In the genomic region with DNA sequence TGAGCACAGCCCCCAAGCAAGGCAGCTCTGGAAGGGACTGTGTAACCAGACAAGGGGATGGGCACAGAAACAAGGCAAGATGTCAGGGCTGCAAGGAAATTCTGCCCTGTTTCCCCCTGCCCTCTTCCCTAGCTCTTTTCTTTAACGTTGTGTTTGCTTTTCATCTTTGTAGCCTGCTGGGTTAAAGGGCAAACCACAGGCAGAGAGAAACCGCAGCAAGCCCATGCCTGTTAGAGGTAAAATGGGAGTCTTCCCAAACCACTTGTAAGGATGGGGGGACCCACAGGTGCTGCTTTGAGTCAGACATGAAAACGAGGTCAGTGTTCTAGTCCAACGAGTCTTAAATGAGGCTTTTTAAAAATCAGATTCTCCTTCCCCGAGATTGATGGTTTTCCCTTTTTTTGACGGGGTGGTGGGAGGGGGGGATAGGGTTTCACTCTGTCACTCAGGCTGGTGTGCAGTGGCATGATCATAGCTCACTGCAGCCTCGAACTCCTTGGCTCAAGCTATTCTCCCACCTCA, we compare ENCODE assay signal across 10 cellular contexts. TPM values are rescaled to one million over a fixed set of nuclear protein-coding genes. Genes with fewer than 3 reads are reported as not detected.
DNase-seq lines count a peak whose midpoint lies in the region; ATAC-seq, FAIRE-seq and TF ChIP-seq lines count a peak whose summit lies in the region.
"Had no signal": no experiment of that assay in that cellular context is flagged by ENCODE, and none has a peak within 500 bp of the region (broad histone marks: within the 10 kb centered on the region; RNA-seq: fewer than 3 reads in every experiment).

No MANE protein-coding gene starts in this region.

- 0 out of 2 replicates have a peak overlapping the region, but pooled peaks have one; percentile 28 for H3K23ac ChIP-seq in IMR-90 (ENCODE audit: low read depth, low read length)

- no peak overlapping the region for H3K9ac ChIP-seq in IMR-90 (ENCODE audit: low read depth, low read length)
- no peak overlapping the region for H3K9ac ChIP-seq in kidney (ENCODE audit: low read length in 2 of 2)

- H3K18ac ChIP-seq in IMR-90 (ENCODE audit: low read depth, low read length) = no peak overlapping the region

- peak overlapping the region in 7 of 8 donors; percentile 70 to 86 (median 84) for H3K4me3 Mint-ChIP-seq in CD4-positive, alpha-beta memory T cell
- H3K4me3 Mint-ChIP-seq in activated CD8-positive, alpha-beta memory T cell treated with anti-CD3 and anti-CD28 coated beads, Interleukin-2, amount 10 ng/mL, durations not matched to agents 7 days and 5 days = peak overlapping the region; percentile 5

- no peaks in the 10 kb centered on the region for H3K36me3 ChIP-seq in CD4-positive, alpha-beta memory T cell (ENCODE audit: insufficient read depth, low read length)
- H3K36me3 ChIP-seq in IMR-90 (ENCODE audit: control insufficient read depth, insufficient read depth, low read length) = no peaks in the 10 kb centered on the region
- H3K36me3 ChIP-seq in kidney (ENCODE audit: control insufficient read depth in 1 of 2, insufficient read depth in 2 of 2, low read length in 2 of 2) = no peaks in the 10 kb centered on the region
- no peaks in the 10 kb centered on the region for H3K36me3 ChIP-seq in sigmoid colon
- H3K36me3 ChIP-seq: suprapubic skin had no signal

- no peak overlapping the region for H2BK20ac ChIP-seq in IMR-90 (ENCODE audit: low read depth, low read length)

- peak overlapping the region; percentile 71 for H3K14ac ChIP-seq in IMR-90 (replicated peaks; ENCODE audit: low read depth, low read length)

- TF ChIP-seq CTCF in IMR-90 (conservative IDR thresholded peaks at IDR 0.05; ENCODE audit: low read depth, low read length) (no peak), kidney (IDR thresholded peaks at IDR 0.05; ENCODE audit: borderline replicate concordance, extremely low read depth, insufficient read depth) (no peak), sigmoid colon (IDR thresholded peaks at IDR 0.05) (no peak)

- H3K4me3 ChIP-seq in CD4-positive, alpha-beta memory T cell (ENCODE audit: low read length in 2 of 2) = peak overlapping the region in 1 of 2 donors; percentile 4
- no peak overlapping the region for H3K4me3 ChIP-seq in IMR-90 (ENCODE audit: insufficient read depth, low read depth, low read length)
- no peak overlapping the region for H3K4me3 ChIP-seq in kidney (ENCODE audit: low read length in 2 of 2)
- no peak overlapping the region for H3K4me3 ChIP-seq in sigmoid colon
- H3K4me3 ChIP-seq: suprapubic skin had no signal

- no peak overlapping the region for H3K56ac ChIP-seq in IMR-90 (ENCODE audit: extremely low read depth, insufficient read depth, low read length)

- H3K4ac ChIP-seq in IMR-90 (ENCODE audit: low read depth, low read length) = peak overlapping the region; percentile 61

- H2BK120ac ChIP-seq in IMR-90 (ENCODE audit: low read depth, low read length) = no peak overlapping the region

- in situ Hi-C loops in IMR-90 (cut with MboI; ENCODE audit: low sequenced_read_pairs) = no loop called here

- H4K20me1 ChIP-seq in IMR-90 (ENCODE audit: insufficient read depth, low read length) = peaks cover 16% of the 10 kb centered on the region; the same call in 1 of the 2 replicates

- no peaks in the 10 kb centered on the region for H3K27me3 Mint-ChIP-seq in CD4-positive, alpha-beta memory T cell
- H3K27me3 Mint-ChIP-seq in activated CD8-positive, alpha-beta memory T cell treated with anti-CD3 and anti-CD28 coated beads, Interleukin-2, amount 10 ng/mL, durations not matched to agents 7 days and 5 days = peaks cover 25% of the 10 kb centered on the region

- H3K36me3 Mint-ChIP-seq in CD4-positive, alpha-beta memory T cell = peaks cover 0 to 4% of the 10 kb centered on the region in 2 donors
- peaks cover 2% of the 10 kb centered on the region for H3K36me3 Mint-ChIP-seq in activated CD8-positive, alpha-beta memory T cell treated with anti-CD3 and anti-CD28 coated beads, Interleukin-2, amount 10 ng/mL, durations not matched to agents 7 days and 5 days

- CTCF ChIA-PET in CD4-positive, alpha-beta memory T cell (lab: Charles Lee; ENCODE audit: partially characterized antibody) = interaction anchor here (0.7 to 1.2 kb wide), 4 partner anchors 10 to 367 kb away, joined by 3 read pairs; no protein-coding TSS in a partner anchor
- CTCF ChIA-PET in IMR-90 (lab: Yijun Ruan, JAX) = no interaction called here
- CTCF ChIA-PET in activated CD8-positive, alpha-beta memory T cell treated with anti-CD3 and anti-CD28 coated beads, Interleukin-2, amount 10 ng/mL, durations not matched to agents 7 days and 5 days (lab: Charles Lee) = interaction anchor here (0.9 to 1.4 kb wide), 4 partner anchors 12 to 358 kb away, joined by 3 to 5 read pairs (median 4); no protein-coding TSS in a partner anchor

- TF ChIP-seq RAD21 in IMR-90 (IDR thresholded peaks at IDR 0.05; ENCODE audit: low read length) = no peak

- no peak overlapping the region for H4K8ac ChIP-seq in IMR-90 (ENCODE audit: low read depth in 2 of 2, low read length in 2 of 2)

- H3K4me2 ChIP-seq in IMR-90 (ENCODE audit: low read depth, low read length) = peak overlapping the region; percentile 21; the same call in 1 of the 2 replicates

- POLR2A ChIA-PET in CD4-positive, alpha-beta memory T cell (lab: Charles Lee; ENCODE audit: partially characterized antibody) = interaction anchor here (1.0 to 2.5 kb wide), 3 partner anchors 11 to 17 kb away, joined by 3 to 9 read pairs (median 4); a partner anchor contains a TSS
- POLR2A ChIA-PET in IMR-90 (lab: Charles Lee; ENCODE audit: unreplicated experiment) = no interaction called here

- no peaks in the 10 kb centered on the region for H3K9me3 ChIP-seq in CD4-positive, alpha-beta memory T cell (ENCODE audit: control insufficient read depth in 1 of 2, low read length in 2 of 2)
- no peaks in the 10 kb centered on the region for H3K9me3 ChIP-seq in IMR-90 (ENCODE audit: control insufficient read depth, insufficient read depth, low read length)
- H3K9me3 ChIP-seq in kidney (ENCODE audit: control insufficient read depth in 1 of 2, low read length in 2 of 2) = no peaks in the 10 kb centered on the region
- no peaks in the 10 kb centered on the region for H3K9me3 ChIP-seq in sigmoid colon
- H3K9me3 ChIP-seq: suprapubic skin had no signal

- H2AFZ ChIP-seq in IMR-90 (replicated peaks; ENCODE audit: low read length, poor library complexity) = no peak overlapping the region

- BruUV-seq in IMR-90 (replicated peaks; lab: Mats Ljungman, UMichigan) = no TSS peak

- H2AK5ac ChIP-seq in IMR-90 (ENCODE audit: low read depth, low read length) = peak overlapping the region; percentile 70; the same call in 1 of the 2 replicates

- ATAC-seq in IMR-90 (ENCODE audit: low read depth) = peak; percentile 11; the same call in 1 of the 2 replicates
- peak; percentile 44 for ATAC-seq in activated CD8-positive, alpha-beta memory T cell treated with anti-CD3 and anti-CD28 coated beads, Interleukin-2, amount 10 ng/mL, durations not matched to agents 7 days and 5 days
- ATAC-seq in HG02981 (IDR thresholded peaks at IDR 0.05; ENCODE audit: unreplicated experiment) = no peak

- 0 out of 3 replicates have a peak overlapping the region, but pooled peaks have one; percentile 23 for H2BK15ac ChIP-seq in IMR-90 (ENCODE audit: low read depth, low read length)

- DNase-seq in CD4-positive, alpha-beta memory T cell = peak; percentile 13 to 51 (median 31)
- DNase-seq in IMR-90 (no peak), kidney tubule cell (ENCODE audit: low spot score) (peak; percentile 39), globus pallidus (ENCODE audit: low spot score) (no peak), kidney (no peak), sigmoid colon (no peak)
- DNase-seq in activated CD8-positive, alpha-beta memory T cell treated with anti-CD3 and anti-CD28 coated beads, Interleukin-2, amount 10 ng/mL, durations not matched to agents 7 days and 5 days = peak; percentile 72
- DNase-seq: SHP77 treated with DMSO at 0.1 percent for 48 hours had no signal

- peak overlapping the region in 6 of 7 donors; percentile 42 to 90 (median 82) for H3K27ac Mint-ChIP-seq in CD4-positive, alpha-beta memory T cell
- H3K27ac Mint-ChIP-seq in activated CD8-positive, alpha-beta memory T cell treated with anti-CD3 and anti-CD28 coated beads, Interleukin-2, amount 10 ng/mL, durations not matched to agents 7 days and 5 days = peak overlapping the region; percentile 20

- WGBS in IMR-90 (ENCODE audit: extremely low coverage in 2 of 2, insufficient read length in 1 of 2), 2 experiments = no CpG with 5 or more reads among the region's 7 CpGs
- 21 to 40% methylated on average over 7 of the region's 7 CpGs for WGBS in sigmoid colon, 2 donors

- peaks cover 10% of the 10 kb centered on the region for H3K9me1 ChIP-seq in IMR-90 (ENCODE audit: insufficient read depth, low read length)

- no peak for TF ChIP-seq EP300 in sigmoid colon (IDR thresholded peaks at IDR 0.05)

- H3K4me1 Mint-ChIP-seq in CD4-positive, alpha-beta memory T cell = peaks cover 46 to 81% (median 61%) of the 10 kb centered on the region in 4 donors
- H3K4me1 Mint-ChIP-seq in activated CD8-positive, alpha-beta memory T cell treated with anti-CD3 and anti-CD28 coated beads, Interleukin-2, amount 10 ng/mL, durations not matched to agents 7 days and 5 days = peaks cover 61% of the 10 kb centered on the region

- no peaks in the 10 kb centered on the region for H3K9me3 Mint-ChIP-seq in CD4-positive, alpha-beta memory T cell
- no peaks in the 10 kb centered on the region for H3K9me3 Mint-ChIP-seq in activated CD8-positive, alpha-beta memory T cell treated with anti-CD3 and anti-CD28 coated beads, Interleukin-2, amount 10 ng/mL, durations not matched to agents 7 days and 5 days (ENCODE audit: low read depth)

- TF ChIP-seq POLR2A in IMR-90 (IDR thresholded peaks at IDR 0.05; ENCODE audit: low read depth, low read length) (no peak), sigmoid colon (IDR thresholded peaks at IDR 0.05) (no peak)

- H4K91ac ChIP-seq in IMR-90 (ENCODE audit: insufficient read depth, low read depth, low read length) = no peak overlapping the region

- H3K27ac ChIP-seq in CD4-positive, alpha-beta memory T cell (ENCODE audit: low read depth, low read length) = no peak overlapping the region
- H3K27ac ChIP-seq in IMR-90 (ENCODE audit: insufficient read depth, low read length) (no peak overlapping the region), kidney (ENCODE audit: low read depth in 2 of 2, low read length in 2 of 2) (no peak overlapping the region), sigmoid colon (peak overlapping the region in 2 of 4 donors; percentile 30)
- H3K27ac ChIP-seq: suprapubic skin had no signal

- H3K27me3 ChIP-seq in CD4-positive, alpha-beta memory T cell (ENCODE audit: insufficient read depth, low read length) = no peaks in the 10 kb centered on the region
- H3K27me3 ChIP-seq in IMR-90 (ENCODE audit: control insufficient read depth, insufficient read depth, low read length) = peaks cover 1% of the 10 kb centered on the region
- no peaks in the 10 kb centered on the region for H3K27me3 ChIP-seq in sigmoid colon
- H3K27me3 ChIP-seq: suprapubic skin had no signal

- intact Hi-C loops in CD4-positive, alpha-beta memory T cell (cut with micrococcal nuclease) = no loop called here
- intact Hi-C loops in IMR-90 (cut with micrococcal nuclease) (no loop called here), kidney (cut with DNase I) (no loop called here), sigmoid colon (cut with DNase I) (no loop called here)

- no peak overlapping the region for H4K5ac ChIP-seq in IMR-90 (ENCODE audit: low read depth, low read length)

- H2BK5ac ChIP-seq in IMR-90 (ENCODE audit: low read depth, low read length, poor library complexity, severe bottlenecking) = no peak overlapping the region

- H3K79me1 ChIP-seq in IMR-90 (ENCODE audit: low read depth in 1 of 2, low read length in 2 of 2) = peaks cover 16 to 38% of the 10 kb centered on the region in 2 experiments; a peak in 3 of 4 replicates

- H3K4me1 ChIP-seq in CD4-positive, alpha-beta memory T cell (ENCODE audit: insufficient read depth, low read length) = peaks cover 71% of the 10 kb centered on the region
- peaks cover 9% of the 10 kb centered on the region for H3K4me1 ChIP-seq in IMR-90 (ENCODE audit: control insufficient read depth, insufficient read depth, low read length)
- H3K4me1 ChIP-seq in kidney (ENCODE audit: control insufficient read depth in 1 of 2, insufficient read depth in 1 of 2, low read depth in 1 of 2, low read length in 2 of 2) = peaks cover 3 to 20% of the 10 kb centered on the region in 2 donors
- peaks cover 0 to 62% (median 46%) of the 10 kb centered on the region in 4 donors for H3K4me1 ChIP-seq in sigmoid colon

- H2AK9ac ChIP-seq in IMR-90 (replicated peaks; ENCODE audit: low read depth, low read length, poor library complexity) = no peak overlapping the region

- dilution Hi-C loops in IMR-90 (cut with HindIII; ENCODE audit: low sequenced_read_pairs, unreplicated experiment) = no loop called here

- no peak for FAIRE-seq in kidney (lab: Jason Lieb, UNC)

RNA-seq across cellular contexts. Expression of a gene that starts 13.3 kb away (rescaled TPM):
- total RNA-seq in CD4-positive, alpha-beta memory T cell = 10 to 100 TPM; 44.4 to 47.3 TPM
- 10 to 100 TPM; 34.5 to 40.2 TPM for polyA plus RNA-seq in CD4-positive, alpha-beta memory T cell
- total RNA-seq in IMR-90 (2012; rRNA removed) (8.3 and 11.3 TPM in 2 replicates), kidney (57.9 TPM), sigmoid colon (100 to 1,000 TPM in 3 of 4 donors, 10 to 100 TPM in 1; 92.2 to 170 (median 141) TPM)
- polyA plus RNA-seq in IMR-90 (2012; rRNA removed) (3.0 and 4.0 TPM in 2 replicates), kidney (ENCODE audit: insufficient read depth, low read depth, low replicate concordance) (15.8 TPM), sigmoid colon (1 to 10 TPM; 1.2 to 9.3 (median 6.6) TPM)
- polyA plus RNA-seq in IMR-90 (2012; cell fraction: cytosol; rRNA removed) = 2.6 and 2.7 TPM in 2 replicates
- 2.5 and 8.0 TPM in 2 replicates for polyA plus RNA-seq in IMR-90 (2012; cell fraction: nucleus; rRNA removed; ENCODE audit: low replicate concordance)
- 10 to 100 TPM; 10.4 to 25.8 TPM for total RNA-seq in activated CD8-positive, alpha-beta memory T cell treated with anti-CD3 and anti-CD28 coated beads, Interleukin-2, amount 10 ng/mL, durations not matched to agents 7 days and 5 days

Comparison
In these comparisons a context has a peak if more than half of its experiments do, and no peak if none do; other contexts are left out.
1. DNase-seq: peak in CD4-positive, alpha-beta memory T cell (5 of 5), activated CD8-positive, alpha-beta memory T cell treated with anti-CD3 and anti-CD28 coated beads, Interleukin-2, amount 10 ng/mL, durations not matched to agents 7 days and 5 days (single experiment) and kidney tubule cell (single experiment); none in IMR-90 (single experiment), globus pallidus (single experiment), kidney (single experiment) and sigmoid colon (single experiment).